Comparison of ENCODE assay signal across 1 cellular context in the genomic region with DNA sequence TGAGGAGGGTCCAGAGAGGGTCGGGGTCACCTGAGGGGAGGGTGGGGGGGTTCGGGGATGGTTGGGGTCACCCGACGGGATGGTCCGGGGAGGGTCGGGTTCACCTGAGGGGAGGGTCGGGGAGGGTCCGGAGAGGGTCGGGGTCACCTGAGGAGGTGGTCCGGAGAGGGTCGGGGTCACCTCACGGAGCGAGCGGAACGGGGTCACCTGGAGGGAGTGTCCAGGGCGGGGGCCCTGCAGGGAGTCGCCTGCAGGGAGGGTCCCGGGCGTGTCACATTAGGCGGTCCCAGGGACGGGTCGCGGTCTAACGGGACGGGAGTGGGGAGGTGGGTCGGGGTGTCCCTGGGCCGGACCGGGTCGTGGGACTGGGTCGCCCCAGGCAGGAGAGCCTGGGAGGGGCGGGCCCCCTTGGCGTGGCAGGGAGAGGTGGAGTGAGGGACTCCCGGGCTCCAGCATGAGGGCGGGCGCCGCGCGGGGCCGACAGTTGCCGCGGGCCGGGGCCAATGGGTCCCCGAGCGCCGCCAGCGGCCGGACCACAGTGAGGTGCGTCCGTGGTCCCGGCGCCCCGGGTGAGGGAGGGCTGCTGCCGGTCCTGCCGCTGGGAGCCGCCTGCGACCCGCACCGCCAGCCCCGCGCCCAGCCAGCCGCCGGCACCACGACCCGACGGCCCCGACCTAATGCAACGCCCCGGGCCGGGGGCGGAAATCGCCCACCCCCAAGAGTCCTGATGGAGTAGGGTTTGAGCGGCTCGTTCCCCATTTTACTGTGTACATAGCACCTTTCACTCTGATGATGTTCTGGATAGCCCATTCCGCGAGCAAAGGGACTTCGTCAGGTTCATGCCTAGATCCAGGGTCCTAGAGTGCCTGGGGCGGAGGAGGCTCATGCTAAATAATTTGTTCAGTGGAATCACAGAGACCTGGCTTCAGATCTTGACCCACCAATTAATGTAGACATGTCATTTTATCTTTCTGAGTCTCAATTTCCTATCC.
TF ChIP-seq lines count a peak whose summit lies in the region.

No MANE protein-coding gene starts in this region.

TF ChIP-seq in IMR-90, 13 proteins besides CTCF, POLR2A, EP300 and RAD21:
- TF ChIP-seq, protein P1, sequence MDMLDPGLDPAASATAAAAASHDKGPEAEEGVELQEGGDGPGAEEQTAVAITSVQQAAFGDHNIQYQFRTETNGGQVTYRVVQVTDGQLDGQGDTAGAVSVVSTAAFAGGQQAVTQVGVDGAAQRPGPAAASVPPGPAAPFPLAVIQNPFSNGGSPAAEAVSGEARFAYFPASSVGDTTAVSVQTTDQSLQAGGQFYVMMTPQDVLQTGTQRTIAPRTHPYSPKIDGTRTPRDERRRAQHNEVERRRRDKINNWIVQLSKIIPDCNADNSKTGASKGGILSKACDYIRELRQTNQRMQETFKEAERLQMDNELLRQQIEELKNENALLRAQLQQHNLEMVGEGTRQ (IDR thresholded peaks at IDR 0.05; ENCODE audit: low read depth, low read length): no peak
- TF ChIP-seq RCOR1 (IDR thresholded peaks at IDR 0.05; ENCODE audit: insufficient replicate concordance, low read length) (no peak), BHLHE40 (IDR thresholded peaks at IDR 0.05; ENCODE audit: low read depth, low read length) (no peak), CHD1 (IDR thresholded peaks at IDR 0.05; ENCODE audit: low read depth, low read length) (no peak), MAFK (IDR thresholded peaks at IDR 0.05; ENCODE audit: low read depth, low read length) (no peak), RFX5 (IDR thresholded peaks at IDR 0.05; ENCODE audit: low read depth, low read length) (no peak), SMC3 (IDR thresholded peaks at IDR 0.05; ENCODE audit: low read depth, low read length) (no peak), MAZ (IDR thresholded peaks at IDR 0.05; ENCODE audit: borderline replicate concordance, low read depth, low read length) (no peak), CEBPB (IDR thresholded peaks at IDR 0.05; ENCODE audit: low read depth, low read length) (no peak), NFE2L2 (IDR thresholded peaks at IDR 0.05; ENCODE audit: low read depth, low read length) (no peak), FOS (IDR thresholded peaks at IDR 0.05; ENCODE audit: low read depth, low read length) (no peak), MXI1 (IDR thresholded peaks at IDR 0.05; ENCODE audit: borderline replicate concordance, low read depth, low read length) (no peak)
- TF ChIP-seq, protein P2, sequence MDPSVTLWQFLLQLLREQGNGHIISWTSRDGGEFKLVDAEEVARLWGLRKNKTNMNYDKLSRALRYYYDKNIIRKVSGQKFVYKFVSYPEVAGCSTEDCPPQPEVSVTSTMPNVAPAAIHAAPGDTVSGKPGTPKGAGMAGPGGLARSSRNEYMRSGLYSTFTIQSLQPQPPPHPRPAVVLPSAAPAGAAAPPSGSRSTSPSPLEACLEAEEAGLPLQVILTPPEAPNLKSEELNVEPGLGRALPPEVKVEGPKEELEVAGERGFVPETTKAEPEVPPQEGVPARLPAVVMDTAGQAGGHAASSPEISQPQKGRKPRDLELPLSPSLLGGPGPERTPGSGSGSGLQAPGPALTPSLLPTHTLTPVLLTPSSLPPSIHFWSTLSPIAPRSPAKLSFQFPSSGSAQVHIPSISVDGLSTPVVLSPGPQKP (IDR thresholded peaks at IDR 0.05; ENCODE audit: borderline replicate concordance, low read depth, low read length): no peak
